ENCODE assay signal across 11 cellular contexts in the genomic region with DNA sequence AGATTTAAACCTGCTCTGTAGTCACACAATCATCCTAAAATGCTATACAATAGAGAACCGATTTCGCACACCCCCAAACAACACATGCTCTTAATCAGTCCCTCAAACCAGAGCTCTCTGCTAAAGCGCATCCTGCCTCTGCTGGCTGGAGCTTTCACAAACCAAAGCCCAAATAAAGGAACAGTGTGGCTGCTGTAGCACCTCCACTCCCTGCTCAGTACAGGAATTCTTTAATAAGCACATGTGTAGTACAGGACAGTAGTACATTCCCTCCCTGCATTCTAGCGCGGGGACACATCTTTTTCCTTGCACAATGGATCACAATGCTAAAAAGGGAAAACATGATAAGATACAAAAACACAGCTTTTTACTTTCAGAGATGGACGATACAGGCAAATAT.
A peak's percentile ranks its signal among the peaks of the same experiment; 100 is the strongest.
DNase-seq lines count a peak whose midpoint lies in the region; ATAC-seq and TF ChIP-seq lines count a peak whose summit lies in the region.
"Had no signal": no experiment of that assay in that cellular context is flagged by ENCODE, and none has a peak within 500 bp of the region (broad histone marks: within the 10 kb centered on the region; RNA-seq: fewer than 3 reads in every experiment).

No MANE protein-coding gene starts in this region.

- H3K27ac ChIP-seq in caudate nucleus (ENCODE audit: low read depth, low read length) (peak overlapping the region; percentile 83), iPS-18a (ENCODE audit: low read length) (no peak overlapping the region), stomach (no peak overlapping the region)

- intact Hi-C loops in stomach (cut with DNase I; ENCODE audit: low total_unique reads) = no loop called here

- no peaks in the 10 kb centered on the region for H3K36me3 ChIP-seq in H7 (replicated peaks; ENCODE audit: control insufficient read depth, insufficient read depth, low read length)
- no peaks in the 10 kb centered on the region for H3K36me3 ChIP-seq in iPS-18a (ENCODE audit: control insufficient read depth, low read depth, low read length)
- H3K36me3 ChIP-seq in stomach = no peaks in the 10 kb centered on the region
- H3K36me3 ChIP-seq: MG63 had no signal

- WGBS in stomach, 5 donors = 20 to 33% (median 29%) methylated on average over 6 of the region's 6 CpGs

- TF ChIP-seq POLR2A in stomach (IDR thresholded peaks at IDR 0.05) = no peak

- TF ChIP-seq CTCF in stomach (IDR thresholded peaks at IDR 0.05) = no peak

- ATAC-seq in GM19351 (IDR thresholded peaks at IDR 0.05; ENCODE audit: unreplicated experiment) = no peak
- ATAC-seq: activated naive CD4-positive, alpha-beta T cell treated with anti-CD3 and anti-CD28 coated beads, Interleukin-2, amount 50 U/mL, for 72 hours had no signal

- no peak for TF ChIP-seq EP300 in stomach (IDR thresholded peaks at IDR 0.05)

- peak overlapping the region; percentile 42 for H3K4me3 ChIP-seq in H7 (ENCODE audit: insufficient read depth, low read depth, low read length)
- peak overlapping the region; percentile 80 for H3K4me3 ChIP-seq in iPS-18a (ENCODE audit: low read length)
- H3K4me3 ChIP-seq in stomach = peak overlapping the region; percentile 23 to 33 (median 28)

- H3K27me3 ChIP-seq in H7 (ENCODE audit: control insufficient read depth, insufficient read depth, low read length) = no peaks in the 10 kb centered on the region
- H3K27me3 ChIP-seq in iPS-18a (ENCODE audit: control insufficient read depth, insufficient read depth, low read length) = no peaks in the 10 kb centered on the region
- H3K27me3 ChIP-seq in stomach = peaks cover 0 to 7% (median 0%) of the 10 kb centered on the region in 3 donors
- H3K27me3 ChIP-seq: MG63 had no signal

- DNase-seq in H7 = no peak
- peak in 38 of 61 donors; percentile 2 to 63 (median 22) for DNase-seq in caudate nucleus (lab: John Stamatoyannopoulos, UW)
- DNase-seq in stomach = no peak
- no peak for DNase-seq in activated CD4-positive, alpha-beta T cell treated with anti-CD3 and anti-CD28 coated beads, Interleukin-2, amount 50 U/mL, for 1 hour
- no peak for DNase-seq in kidney tubule cell (ENCODE audit: low spot score)
- DNase-seq in glomerular visceral epithelial cell (ENCODE audit: extremely low spot score) = no peak
- DNase-seq: GDM1, MG63 had no signal

- H3K9me3 ChIP-seq in iPS-18a (ENCODE audit: control insufficient read depth, low read depth, low read length) (no peaks in the 10 kb centered on the region), stomach (no peaks in the 10 kb centered on the region)
- H3K9me3 ChIP-seq: MG63 had no signal

- peak overlapping the region; percentile 64 for H3K9ac ChIP-seq in iPS-18a (ENCODE audit: low read length)

- H3K4me1 ChIP-seq in iPS-18a (ENCODE audit: control insufficient read depth, low read depth, low read length) = peaks cover 24% of the 10 kb centered on the region
- peaks cover 0 to 29% (median 15%) of the 10 kb centered on the region in 4 donors for H3K4me1 ChIP-seq in stomach

Comparison
In these comparisons a context has a peak if more than half of its experiments do, and no peak if none do; other contexts are left out.
1. DNase-seq: peak in caudate nucleus (38 of 61); none in H7 (single experiment), stomach (single experiment), activated CD4-positive, alpha-beta T cell treated with anti-CD3 and anti-CD28 coated beads, Interleukin-2, amount 50 U/mL, for 1 hour (single experiment), kidney tubule cell (single experiment) and glomerular visceral epithelial cell (single experiment).
2. H3K4me3 ChIP-seq: peak in every context shown above with its lines; median percentile 80 in iPS-18a; 42 in H7; 28 in stomach.